17 cellular contexts compared by ENCODE assay signal in genomic region chr16:69523571-69523970, GRCh38. TPM values are rescaled to one million over a fixed set of nuclear protein-coding genes. Genes with fewer than 3 reads are reported as not detected.
DNase-seq lines count a peak whose midpoint lies in the region; ATAC-seq and TF ChIP-seq lines count a peak whose summit lies in the region.
"Had no signal": no experiment of that assay in that cellular context is flagged by ENCODE, and none has a peak within 500 bp of the region (broad histone marks: within the 10 kb centered on the region; RNA-seq: fewer than 3 reads in every experiment).

No MANE protein-coding gene starts in this region.

- no peaks in the 10 kb centered on the region for H3K36me3 Mint-ChIP-seq in Caco-2 (ENCODE audit: insufficient read depth, unreplicated experiment)
- H3K36me3 Mint-ChIP-seq: CD14-positive monocyte had no signal

- H3K9ac ChIP-seq in Loucy (ENCODE audit: low read depth, low read length, poor library complexity, severe bottlenecking): no peak overlapping the region
- no peak overlapping the region for H3K9ac ChIP-seq in trophoblast cell (ENCODE audit: low read length)
- H3K9ac ChIP-seq: KMS-11 had no signal

- BruUV-seq in Caco-2 (replicated peaks; lab: Mats Ljungman, UMichigan): no TSS peak

- intact Hi-C loops in Caco-2 (cut with micrococcal nuclease; ENCODE audit: unreplicated experiment): loop anchor here (10.0 kb wide), 1 partner anchor 569 kb away; no protein-coding TSS in a partner anchor
- intact Hi-C loops in left colon (cut with DNase I, micrococcal nuclease): no loop called here

- no peak overlapping the region for H2BK12ac ChIP-seq in trophoblast cell (ENCODE audit: low read length)

- peaks cover 20% of the 10 kb centered on the region for H3K9me3 Mint-ChIP-seq in Caco-2 (ENCODE audit: unreplicated experiment)

- no peaks in the 10 kb centered on the region for H3K36me3 ChIP-seq in Caco-2 (ENCODE audit: control insufficient read depth, insufficient read depth, low read length)
- H3K36me3 ChIP-seq in Loucy (ENCODE audit: insufficient read depth, low read length): no peaks in the 10 kb centered on the region
- no peaks in the 10 kb centered on the region for H3K36me3 ChIP-seq in trophoblast cell (ENCODE audit: control insufficient read depth in 1 of 2, insufficient read depth in 2 of 2, low read length in 2 of 2)
- H3K36me3 ChIP-seq: SJCRH30 had no signal

- no peak overlapping the region for H4K8ac ChIP-seq in trophoblast cell (ENCODE audit: low read depth, low read length)

- no peaks in the 10 kb centered on the region for H3K79me2 ChIP-seq in Loucy (ENCODE audit: insufficient read depth, low read length)
- no peaks in the 10 kb centered on the region for H3K79me2 ChIP-seq in trophoblast cell (ENCODE audit: control insufficient read depth, insufficient read depth, low read length, poor library complexity)

- POLR2A ChIA-PET in Caco-2 (lab: Charles Lee): no interaction called here

- H3K4me2 ChIP-seq in Loucy (ENCODE audit: low read depth, low read length, poor library complexity, severe bottlenecking) (no peak overlapping the region), trophoblast cell (ENCODE audit: low read length) (no peak overlapping the region)
- H3K4me2 ChIP-seq: A549, KMS-11 had no signal

- H4K12ac ChIP-seq in trophoblast cell (ENCODE audit: low read depth, low read length): no peak overlapping the region

- H3K4ac ChIP-seq in trophoblast cell (ENCODE audit: low read depth, low read length): no peak overlapping the region

- H3K18ac ChIP-seq in trophoblast cell (ENCODE audit: low read length): no peak overlapping the region

- H3K9me3 ChIP-seq in Caco-2 (no peaks in the 10 kb centered on the region; the same call in 1 of the 2 replicates), Loucy (ENCODE audit: insufficient read depth, low read depth, low read length) (no peaks in the 10 kb centered on the region), trophoblast cell (ENCODE audit: insufficient read depth, low read depth, low read length) (no peaks in the 10 kb centered on the region)
- H3K9me3 ChIP-seq: A549, SJCRH30 had no signal

- no peak overlapping the region for H4K91ac ChIP-seq in trophoblast cell (ENCODE audit: low read depth, low read length)

- no peak overlapping the region for H3K4me3 ChIP-seq in Caco-2 (ENCODE audit: low read depth, low read length)
- H3K4me3 ChIP-seq in Loucy (ENCODE audit: low read length, poor library complexity, severe bottlenecking): no peak overlapping the region
- H3K4me3 ChIP-seq in trophoblast cell (ENCODE audit: low read depth, low read length): no peak overlapping the region
- H3K4me3 ChIP-seq: A549 had no signal

- no CpG with 5 or more reads among the region's 11 CpGs for WGBS in trophoblast cell (ENCODE audit: extremely low coverage, insufficient coverage, insufficient read length)

- H3K27me3 Mint-ChIP-seq in Caco-2 (ENCODE audit: insufficient read depth, unreplicated experiment): no peaks in the 10 kb centered on the region

- no peak overlapping the region for H3K27ac ChIP-seq in trophoblast cell (ENCODE audit: low read depth, low read length)
- H3K27ac ChIP-seq: KMS-11, SJCRH30 had no signal

- no peaks in the 10 kb centered on the region for H3K9me2 ChIP-seq in Loucy (replicated peaks; ENCODE audit: low read depth, low read length)

- no peaks in the 10 kb centered on the region for H3K79me1 ChIP-seq in trophoblast cell (ENCODE audit: low read length)

- no peak overlapping the region for H2AK5ac ChIP-seq in trophoblast cell (ENCODE audit: low read length)

- TF ChIP-seq CTCF in Caco-2 (IDR thresholded peaks at IDR 0.05; ENCODE audit: insufficient read depth in 1 of 2, low read depth in 1 of 2, low read length in 1 of 2, severe bottlenecking in 1 of 2, unreplicated experiment in 1 of 2): no peak
- TF ChIP-seq CTCF in Loucy (conservative IDR thresholded peaks at IDR 0.05; ENCODE audit: low read length): no peak

- H3K4me3 Mint-ChIP-seq in Caco-2 (ENCODE audit: unreplicated experiment): no peak overlapping the region

- no peaks in the 10 kb centered on the region for H3K27me3 ChIP-seq in Caco-2 (replicated peaks; ENCODE audit: control insufficient read depth, insufficient read depth, low read length)
- H3K27me3 ChIP-seq in Loucy (ENCODE audit: insufficient read depth, low read length, poor library complexity, severe bottlenecking): no peaks in the 10 kb centered on the region
- H3K27me3 ChIP-seq in trophoblast cell (ENCODE audit: insufficient read depth, low read length): no peaks in the 10 kb centered on the region
- H3K27me3 ChIP-seq: SJCRH30 had no signal

- peaks cover 19% of the 10 kb centered on the region; the same call in 1 of the 2 replicates for H3K4me1 ChIP-seq in Caco-2
- H3K4me1 ChIP-seq in Loucy (ENCODE audit: insufficient read depth, low read length, poor library complexity, severe bottlenecking): no peaks in the 10 kb centered on the region
- H3K4me1 ChIP-seq in trophoblast cell (ENCODE audit: control insufficient read depth in 1 of 2, insufficient read depth in 2 of 2, low read length in 2 of 2): no peaks in the 10 kb centered on the region

- H3F3A ChIP-seq in Loucy (ENCODE audit: low read depth): no peaks in the 10 kb centered on the region

- no peak overlapping the region for H3K23ac ChIP-seq in trophoblast cell (ENCODE audit: low read length)

- no peak overlapping the region for H2BK120ac ChIP-seq in trophoblast cell (ENCODE audit: insufficient read depth, low read length, poor library complexity)

- no peak overlapping the region for H3K14ac ChIP-seq in trophoblast cell (ENCODE audit: low read length)

- no peak overlapping the region for H2BK5ac ChIP-seq in trophoblast cell (ENCODE audit: low read depth, low read length, poor library complexity)

- CTCF ChIA-PET in Caco-2 (lab: Charles Lee): no interaction called here

- H3K4me1 Mint-ChIP-seq in Caco-2 (ENCODE audit: low read depth, unreplicated experiment): peaks cover 45% of the 10 kb centered on the region

- no peaks in the 10 kb centered on the region for H4K20me1 ChIP-seq in Loucy (ENCODE audit: insufficient read depth, low read length, poor library complexity, severe bottlenecking)

- DNase-seq in Caco-2: no peak
- DNase-seq in left colon: peak; percentile 73 to 84
- DNase-seq in trophoblast cell: peak; percentile 73 to 75
- no peak for DNase-seq in NCI-H524 treated with DMSO at 0.1 percent for 48 hours (lab: John Stamatoyannopoulos, UW)
- DNase-seq in stimulated activated naive CD8-positive, alpha-beta T cell treated with anti-CD3 and anti-CD28 coated beads, Interleukin-15, Interleukin-2, amounts not matched to agents 100 U/mL and 50 U/mL, for 24 hours: no peak
- DNase-seq in stimulated activated CD4-positive, alpha-beta T cell treated with anti-CD3 and anti-CD28 coated beads, Interleukin-15, amount 100 ng/mL, for 24 hours: no peak
- DNase-seq: COR-L47, DMS53, NCI-H1105 treated with DMSO at 0.1 percent for 48 hours, NCI-H2029, NCI-H510A treated with DMSO at 0.1 percent for 48 hours, RPMI8226, SJCRH30 had no signal

- peak; percentile 98 for ATAC-seq in left colon
- ATAC-seq in stimulated activated naive CD8-positive, alpha-beta T cell treated with anti-CD3 and anti-CD28 coated beads, Interleukin-15, Interleukin-2, amounts not matched to agents 100 U/mL and 50 U/mL, for 24 hours: no peak

- peak overlapping the region; percentile 54 for H3K27ac Mint-ChIP-seq in Caco-2 (ENCODE audit: unreplicated experiment)
- H3K27ac Mint-ChIP-seq: CD14-positive monocyte had no signal

- H2AFZ ChIP-seq in Loucy (ENCODE audit: low read length) (peak overlapping the region; percentile 74; the same call in 1 of the 2 replicates), trophoblast cell (ENCODE audit: insufficient read depth, low read length, poor library complexity) (no peak overlapping the region)

RNA-seq across cellular contexts. Expression of gene NFAT5, which starts 42.2 kb away (rescaled TPM):
- total RNA-seq in Caco-2 (2022): 87.6 and 89.8 TPM in 2 replicates
- 10 to 100 TPM; 30.2 to 34.9 TPM for total RNA-seq in left colon
- polyA plus RNA-seq in trophoblast cell (2013): 26.0 and 26.1 TPM in 2 replicates

Comparison
In these comparisons a context has a peak if more than half of its experiments do, and no peak if none do; other contexts are left out.
1. DNase-seq: peak in left colon (2 of 2) and trophoblast cell (2 of 2); none in Caco-2 (0 of 2), NCI-H524 treated with DMSO at 0.1 percent for 48 hours (single experiment), stimulated activated naive CD8-positive, alpha-beta T cell treated with anti-CD3 and anti-CD28 coated beads, Interleukin-15, Interleukin-2, amounts not matched to agents 100 U/mL and 50 U/mL, for 24 hours (single experiment) and stimulated activated CD4-positive, alpha-beta T cell treated with anti-CD3 and anti-CD28 coated beads, Interleukin-15, amount 100 ng/mL, for 24 hours (single experiment).